ENCODE assay signal across 2 cellular contexts in the genomic region with DNA sequence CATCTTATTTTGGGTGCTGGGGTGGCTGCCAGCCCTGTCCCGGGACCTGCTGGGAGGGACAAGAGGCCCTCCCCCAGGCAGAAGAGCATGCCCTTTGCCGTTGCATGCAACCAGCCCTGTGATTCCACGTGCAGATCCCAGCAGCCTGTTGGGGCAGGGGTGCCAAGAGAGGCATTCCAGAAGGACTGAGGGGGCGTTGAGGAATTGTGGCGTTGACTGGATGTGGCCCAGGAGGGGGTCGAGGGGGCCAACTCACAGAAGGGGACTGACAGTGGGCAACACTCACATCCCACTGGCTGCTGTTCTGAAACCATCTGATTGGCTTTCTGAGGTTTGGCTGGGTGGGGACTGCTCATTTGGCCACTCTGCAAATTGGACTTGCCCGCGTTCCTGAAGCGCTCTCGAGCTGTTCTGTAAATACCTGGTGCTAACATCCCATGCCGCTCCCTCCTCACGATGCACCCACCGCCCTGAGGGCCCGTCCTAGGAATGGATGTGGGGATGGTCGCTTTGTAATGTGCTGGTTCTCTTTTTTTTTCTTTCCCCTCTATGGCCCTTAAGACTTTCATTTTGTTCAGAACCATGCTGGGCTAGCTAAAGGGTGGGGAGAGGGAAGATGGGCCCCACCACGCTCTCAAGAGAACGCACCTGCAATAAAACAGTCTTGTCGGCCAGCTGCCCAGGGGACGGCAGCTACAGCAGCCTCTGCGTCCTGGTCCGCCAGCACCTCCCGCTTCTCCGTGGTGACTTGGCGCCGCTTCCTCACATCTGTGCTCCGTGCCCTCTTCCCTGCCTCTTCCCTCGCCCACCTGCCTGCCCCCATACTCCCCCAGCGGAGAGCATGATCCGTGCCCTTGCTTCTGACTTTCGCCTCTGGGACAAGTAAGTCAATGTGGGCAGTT.
TF ChIP-seq lines count a peak whose summit lies in the region.

No MANE protein-coding gene starts in this region.

TF ChIP-seq in SK-N-SH, 30 proteins besides CTCF, POLR2A, EP300 and RAD21 (continued from another document):
- TF ChIP-seq TAF1 (IDR thresholded peaks at IDR 0.05; ENCODE audit: borderline replicate concordance, low read depth, low read length) (no peak), NFIC (IDR thresholded peaks at IDR 0.05; ENCODE audit: borderline replicate concordance) (no peak), TCF12 (IDR thresholded peaks at IDR 0.05) (no peak), FOXJ3 (CRISPR knock-in tag; IDR thresholded peaks at IDR 0.05) (no peak), RCOR1 (IDR thresholded peaks at IDR 0.05; ENCODE audit: low read length) (no peak)
- TF ChIP-seq, protein P1, sequence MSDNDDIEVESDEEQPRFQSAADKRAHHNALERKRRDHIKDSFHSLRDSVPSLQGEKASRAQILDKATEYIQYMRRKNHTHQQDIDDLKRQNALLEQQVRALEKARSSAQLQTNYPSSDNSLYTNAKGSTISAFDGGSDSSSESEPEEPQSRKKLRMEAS (IDR thresholded peaks at IDR 0.05; ENCODE audit: low read depth) = no peak
- TF ChIP-seq, protein P2, sequence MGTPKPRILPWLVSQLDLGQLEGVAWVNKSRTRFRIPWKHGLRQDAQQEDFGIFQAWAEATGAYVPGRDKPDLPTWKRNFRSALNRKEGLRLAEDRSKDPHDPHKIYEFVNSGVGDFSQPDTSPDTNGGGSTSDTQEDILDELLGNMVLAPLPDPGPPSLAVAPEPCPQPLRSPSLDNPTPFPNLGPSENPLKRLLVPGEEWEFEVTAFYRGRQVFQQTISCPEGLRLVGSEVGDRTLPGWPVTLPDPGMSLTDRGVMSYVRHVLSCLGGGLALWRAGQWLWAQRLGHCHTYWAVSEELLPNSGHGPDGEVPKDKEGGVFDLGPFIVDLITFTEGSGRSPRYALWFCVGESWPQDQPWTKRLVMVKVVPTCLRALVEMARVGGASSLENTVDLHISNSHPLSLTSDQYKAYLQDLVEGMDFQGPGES (IDR thresholded peaks at IDR 0.05; ENCODE audit: low read depth, low read length) = no peak

TF ChIP-seq in SK-N-SH treated with all-trans-retinoic acid at 6 μM for 48 hours, 23 proteins besides CTCF, POLR2A, EP300 and RAD21 (continued from another document):
- TF ChIP-seq, protein P3, sequence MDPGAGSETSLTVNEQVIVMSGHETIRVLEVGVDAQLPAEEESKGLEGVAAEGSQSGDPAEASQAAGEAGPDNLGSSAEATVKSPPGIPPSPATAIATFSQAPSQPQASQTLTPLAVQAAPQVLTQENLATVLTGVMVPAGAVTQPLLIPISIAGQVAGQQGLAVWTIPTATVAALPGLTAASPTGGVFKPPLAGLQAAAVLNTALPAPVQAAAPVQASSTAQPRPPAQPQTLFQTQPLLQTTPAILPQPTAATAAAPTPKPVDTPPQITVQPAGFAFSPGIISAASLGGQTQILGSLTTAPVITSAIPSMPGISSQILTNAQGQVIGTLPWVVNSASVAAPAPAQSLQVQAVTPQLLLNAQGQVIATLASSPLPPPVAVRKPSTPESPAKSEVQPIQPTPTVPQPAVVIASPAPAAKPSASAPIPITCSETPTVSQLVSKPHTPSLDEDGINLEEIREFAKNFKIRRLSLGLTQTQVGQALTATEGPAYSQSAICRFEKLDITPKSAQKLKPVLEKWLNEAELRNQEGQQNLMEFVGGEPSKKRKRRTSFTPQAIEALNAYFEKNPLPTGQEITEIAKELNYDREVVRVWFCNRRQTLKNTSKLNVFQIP (CRISPR knock-in tag; IDR thresholded peaks at IDR 0.05; ENCODE audit: borderline replicate concordance, low read depth) = no peak
- no peak for TF ChIP-seq ZNF8 (CRISPR knock-in tag; IDR thresholded peaks at IDR 0.05)
- TF ChIP-seq TCF4 (CRISPR knock-in tag; IDR thresholded peaks at IDR 0.05; ENCODE audit: borderline replicate concordance) = no peak
- TF ChIP-seq, protein P4, sequence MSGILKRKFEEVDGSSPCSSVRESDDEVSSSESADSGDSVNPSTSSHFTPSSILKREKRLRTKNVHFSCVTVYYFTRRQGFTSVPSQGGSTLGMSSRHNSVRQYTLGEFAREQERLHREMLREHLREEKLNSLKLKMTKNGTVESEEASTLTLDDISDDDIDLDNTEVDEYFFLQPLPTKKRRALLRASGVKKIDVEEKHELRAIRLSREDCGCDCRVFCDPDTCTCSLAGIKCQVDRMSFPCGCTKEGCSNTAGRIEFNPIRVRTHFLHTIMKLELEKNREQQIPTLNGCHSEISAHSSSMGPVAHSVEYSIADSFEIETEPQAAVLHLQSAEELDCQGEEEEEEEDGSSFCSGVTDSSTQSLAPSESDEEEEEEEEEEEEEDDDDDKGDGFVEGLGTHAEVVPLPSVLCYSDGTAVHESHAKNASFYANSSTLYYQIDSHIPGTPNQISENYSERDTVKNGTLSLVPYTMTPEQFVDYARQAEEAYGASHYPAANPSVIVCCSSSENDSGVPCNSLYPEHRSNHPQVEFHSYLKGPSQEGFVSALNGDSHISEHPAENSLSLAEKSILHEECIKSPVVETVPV (CRISPR knock-in tag; IDR thresholded peaks at IDR 0.05) = no peak
- no peak for TF ChIP-seq ISL1 (CRISPR knock-in tag; IDR thresholded peaks at IDR 0.05)
- no peak for TF ChIP-seq OSR1 (CRISPR knock-in tag; IDR thresholded peaks at IDR 0.05)
- TF ChIP-seq GLIS3 (CRISPR knock-in tag; IDR thresholded peaks at IDR 0.05) = no peak
- no peak for TF ChIP-seq ZNF70 (CRISPR knock-in tag; IDR thresholded peaks at IDR 0.05)
- TF ChIP-seq, protein P5, sequence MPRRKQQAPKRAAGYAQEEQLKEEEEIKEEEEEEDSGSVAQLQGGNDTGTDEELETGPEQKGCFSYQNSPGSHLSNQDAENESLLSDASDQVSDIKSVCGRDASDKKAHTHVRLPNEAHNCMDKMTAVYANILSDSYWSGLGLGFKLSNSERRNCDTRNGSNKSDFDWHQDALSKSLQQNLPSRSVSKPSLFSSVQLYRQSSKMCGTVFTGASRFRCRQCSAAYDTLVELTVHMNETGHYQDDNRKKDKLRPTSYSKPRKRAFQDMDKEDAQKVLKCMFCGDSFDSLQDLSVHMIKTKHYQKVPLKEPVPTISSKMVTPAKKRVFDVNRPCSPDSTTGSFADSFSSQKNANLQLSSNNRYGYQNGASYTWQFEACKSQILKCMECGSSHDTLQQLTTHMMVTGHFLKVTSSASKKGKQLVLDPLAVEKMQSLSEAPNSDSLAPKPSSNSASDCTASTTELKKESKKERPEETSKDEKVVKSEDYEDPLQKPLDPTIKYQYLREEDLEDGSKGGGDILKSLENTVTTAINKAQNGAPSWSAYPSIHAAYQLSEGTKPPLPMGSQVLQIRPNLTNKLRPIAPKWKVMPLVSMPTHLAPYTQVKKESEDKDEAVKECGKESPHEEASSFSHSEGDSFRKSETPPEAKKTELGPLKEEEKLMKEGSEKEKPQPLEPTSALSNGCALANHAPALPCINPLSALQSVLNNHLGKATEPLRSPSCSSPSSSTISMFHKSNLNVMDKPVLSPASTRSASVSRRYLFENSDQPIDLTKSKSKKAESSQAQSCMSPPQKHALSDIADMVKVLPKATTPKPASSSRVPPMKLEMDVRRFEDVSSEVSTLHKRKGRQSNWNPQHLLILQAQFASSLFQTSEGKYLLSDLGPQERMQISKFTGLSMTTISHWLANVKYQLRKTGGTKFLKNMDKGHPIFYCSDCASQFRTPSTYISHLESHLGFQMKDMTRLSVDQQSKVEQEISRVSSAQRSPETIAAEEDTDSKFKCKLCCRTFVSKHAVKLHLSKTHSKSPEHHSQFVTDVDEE (CRISPR knock-in tag; IDR thresholded peaks at IDR 0.05) = no peak
- no peak for TF ChIP-seq SNAI2 (CRISPR knock-in tag; IDR thresholded peaks at IDR 0.05)
TF ChIP-seq in SK-N-SH treated with all-trans-retinoic acid at 6 μM for 48 hours: peak in this region for 0.
